8 cellular contexts compared by ENCODE assay signal in genomic region chr15:62059818-62060115, GRCh38.
DNase-seq lines count a peak whose midpoint lies in the region; ATAC-seq lines count a peak whose summit lies in the region.

No MANE protein-coding gene starts in this region.

- H3K4me3 ChIP-seq in skeletal muscle cell (ENCODE audit: low read depth, low read length): peak overlapping the region; percentile 88

- DNase-seq in EH (ENCODE audit: low read depth): peak; percentile 72
- peak; percentile 39 for DNase-seq in HuH-7 (ENCODE audit: low spot score)
- peak; percentile 30 for DNase-seq in T follicular helper cell (ENCODE audit: low read depth)
- peak; percentile 48 for DNase-seq in amniotic epithelial cell (ENCODE audit: low read depth)
- DNase-seq in hepatic stellate cell (ENCODE audit: low spot score): peak; percentile 45
- no peak for DNase-seq in skeletal muscle cell (ENCODE audit: low read depth)
- DNase-seq in NCI-H1694 (lab: John Stamatoyannopoulos, UW): no peak

- ATAC-seq in GM21619 (IDR thresholded peaks at IDR 0.05; ENCODE audit: unreplicated experiment): peak; percentile 72

Comparison
In these comparisons a context has a peak if more than half of its experiments do, and no peak if none do; other contexts are left out.
1. DNase-seq: peak in EH (single experiment), HuH-7 (single experiment), T follicular helper cell (single experiment), amniotic epithelial cell (single experiment) and hepatic stellate cell (single experiment); none in skeletal muscle cell (single experiment) and NCI-H1694 (single experiment).